Comparison of ENCODE assay signal across 9 cellular contexts in the genomic region with DNA sequence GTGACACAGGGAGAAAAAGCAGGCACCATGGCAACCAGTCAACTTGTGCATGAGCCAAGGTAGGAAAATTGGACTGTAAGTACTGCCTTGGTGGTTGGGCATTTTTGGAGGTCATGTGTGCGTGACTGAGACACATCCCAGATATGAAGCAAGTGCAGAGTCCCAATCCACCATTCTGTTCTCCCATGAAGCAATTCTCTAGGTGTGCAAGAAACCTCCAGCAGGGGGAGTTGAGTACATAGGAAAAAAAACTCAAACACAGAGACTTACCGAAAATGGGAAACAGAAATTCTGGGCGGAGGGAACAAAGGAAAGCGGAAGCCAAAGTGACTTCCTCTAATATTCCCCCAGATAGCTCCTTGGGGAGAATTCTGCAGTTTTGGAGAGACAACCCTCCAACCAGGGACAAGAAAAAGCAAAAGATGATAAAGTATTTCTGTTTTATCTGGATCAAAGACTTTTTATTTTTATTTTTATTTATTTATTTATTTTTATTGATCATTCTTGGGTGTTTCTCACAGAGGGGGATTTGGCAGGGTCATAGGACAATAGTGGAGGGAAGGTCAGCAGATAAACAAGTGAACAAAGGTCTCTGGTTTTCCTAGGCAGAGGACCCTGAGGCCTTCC.
DNase-seq lines count a peak whose midpoint lies in the region; ATAC-seq and TF ChIP-seq lines count a peak whose summit lies in the region.
"Had no signal": no experiment of that assay in that cellular context is flagged by ENCODE, and none has a peak within 500 bp of the region (broad histone marks: within the 10 kb centered on the region; RNA-seq: fewer than 3 reads in every experiment).

No MANE protein-coding gene starts in this region.

- H3K9me3 Mint-ChIP-seq in activated CD8-positive, alpha-beta memory T cell treated with anti-CD3 and anti-CD28 coated beads, Interleukin-2, amount 10 ng/mL, durations not matched to agents 7 days and 5 days (ENCODE audit: low read depth), result no peaks in the 10 kb centered on the region
- peaks cover 38% of the 10 kb centered on the region for H3K9me3 Mint-ChIP-seq in progenitor cell of endocrine pancreas (ENCODE audit: low read depth)

- ATAC-seq in activated CD8-positive, alpha-beta memory T cell treated with anti-CD3 and anti-CD28 coated beads, Interleukin-2, amount 10 ng/mL, durations not matched to agents 7 days and 5 days, result peak; percentile 45
- no peak for ATAC-seq in HG03139 (IDR thresholded peaks at IDR 0.05; ENCODE audit: unreplicated experiment)
- ATAC-seq: left colon had no signal

- DNase-seq in 8988T, result peak; percentile 41
- DNase-seq in GM10248 (ENCODE audit: extremely low spot score), result peak; percentile 50
- DNase-seq in NCI-H226, result peak; percentile 46
- peak; percentile 60 for DNase-seq in activated CD8-positive, alpha-beta memory T cell treated with anti-CD3 and anti-CD28 coated beads, Interleukin-2, amount 10 ng/mL, durations not matched to agents 7 days and 5 days
- peak; percentile 53 for DNase-seq in fibroblast of villous mesenchyme (ENCODE audit: low read depth)
- no peak for DNase-seq in progenitor cell of endocrine pancreas (ENCODE audit: low spot score, unreplicated experiment)
- DNase-seq in DMS79 (lab: John Stamatoyannopoulos, UW), result no peak

- CTCF ChIA-PET in GM10248 (lab: Yijun Ruan, JAX), result interaction anchor here (1.0 kb wide), 1 partner anchor 163 kb away, joined by 3 read pairs; no protein-coding TSS in a partner anchor
- CTCF ChIA-PET in activated CD8-positive, alpha-beta memory T cell treated with anti-CD3 and anti-CD28 coated beads, Interleukin-2, amount 10 ng/mL, durations not matched to agents 7 days and 5 days (lab: Charles Lee), result interaction anchor here (0.7 to 1.3 kb wide), 3 partner anchors 13 to 51 kb away, joined by 3 read pairs; no protein-coding TSS in a partner anchor

- no peak overlapping the region for H3K27ac Mint-ChIP-seq in activated CD8-positive, alpha-beta memory T cell treated with anti-CD3 and anti-CD28 coated beads, Interleukin-2, amount 10 ng/mL, durations not matched to agents 7 days and 5 days
- no peak overlapping the region for H3K27ac Mint-ChIP-seq in progenitor cell of endocrine pancreas

- peaks cover 33% of the 10 kb centered on the region for H3K27me3 Mint-ChIP-seq in activated CD8-positive, alpha-beta memory T cell treated with anti-CD3 and anti-CD28 coated beads, Interleukin-2, amount 10 ng/mL, durations not matched to agents 7 days and 5 days
- H3K27me3 Mint-ChIP-seq in progenitor cell of endocrine pancreas, result no peaks in the 10 kb centered on the region

- POLR2A ChIA-PET in GM10248 (lab: Yijun Ruan, JAX), result no interaction called here

- TF ChIP-seq CTCF in GM10248 (IDR thresholded peaks at IDR 0.05; ENCODE audit: control extremely low read depth, extremely low read depth, low read depth, missing control alignments) (peak; percentile 27), fibroblast of villous mesenchyme (IDR thresholded peaks at IDR 0.05; ENCODE audit: insufficient read depth, low read depth, low read length) (peak; percentile 69), progenitor cell of endocrine pancreas (IDR thresholded peaks at IDR 0.05; ENCODE audit: unreplicated experiment) (peak; percentile 57)

- H3K4me3 ChIP-seq in fibroblast of villous mesenchyme (ENCODE audit: low read depth, low read length), result no peak overlapping the region

- no peaks in the 10 kb centered on the region for H3K36me3 Mint-ChIP-seq in activated CD8-positive, alpha-beta memory T cell treated with anti-CD3 and anti-CD28 coated beads, Interleukin-2, amount 10 ng/mL, durations not matched to agents 7 days and 5 days
- peaks cover 6% of the 10 kb centered on the region for H3K36me3 Mint-ChIP-seq in progenitor cell of endocrine pancreas (ENCODE audit: insufficient read depth)

- peaks cover 4% of the 10 kb centered on the region for H3K4me1 Mint-ChIP-seq in activated CD8-positive, alpha-beta memory T cell treated with anti-CD3 and anti-CD28 coated beads, Interleukin-2, amount 10 ng/mL, durations not matched to agents 7 days and 5 days
- no peaks in the 10 kb centered on the region for H3K4me1 Mint-ChIP-seq in progenitor cell of endocrine pancreas (ENCODE audit: low read depth)

- H3K4me3 Mint-ChIP-seq in activated CD8-positive, alpha-beta memory T cell treated with anti-CD3 and anti-CD28 coated beads, Interleukin-2, amount 10 ng/mL, durations not matched to agents 7 days and 5 days, result no peak overlapping the region
- H3K4me3 Mint-ChIP-seq in progenitor cell of endocrine pancreas (ENCODE audit: low read depth), result no peak overlapping the region

Comparison
In these comparisons a context has a peak if more than half of its experiments do, and no peak if none do; other contexts are left out.
1. DNase-seq: peak in 8988T (single experiment), GM10248 (single experiment), NCI-H226 (single experiment), activated CD8-positive, alpha-beta memory T cell treated with anti-CD3 and anti-CD28 coated beads, Interleukin-2, amount 10 ng/mL, durations not matched to agents 7 days and 5 days (single experiment) and fibroblast of villous mesenchyme (single experiment); none in progenitor cell of endocrine pancreas (single experiment) and DMS79 (single experiment).
2. Peak in every context shown above with its lines, with median percentiles within 50 percentile points of each other: CTCF ChIP-seq.